Comparison of ENCODE assay signal across 21 cellular contexts in genomic region chr3:109187390-109187789, GRCh38. TPM values are rescaled to one million over a fixed set of nuclear protein-coding genes. Genes with fewer than 3 reads are reported as not detected.
A peak's percentile ranks its signal among the peaks of the same experiment; 100 is the strongest.
DNase-seq lines count a peak whose midpoint lies in the region; ATAC-seq and TF ChIP-seq lines count a peak whose summit lies in the region.
"Had no signal": no experiment of that assay in that cellular context is flagged by ENCODE, and none has a peak within 500 bp of the region (broad histone marks: within the 10 kb centered on the region; RNA-seq: fewer than 3 reads in every experiment).

No MANE protein-coding gene starts in this region.

- CTCF ChIA-PET in WTC11 (lab: Charles Lee): interaction anchor here (1.0 kb wide), 1 partner anchor 37 kb away, joined by 5 read pairs; no protein-coding TSS in a partner anchor

- H3K4me3 Mint-ChIP-seq in WTC11: no peak overlapping the region
- H3K4me3 Mint-ChIP-seq: CD8-positive, alpha-beta memory T cell had no signal

- H3K27ac Mint-ChIP-seq in WTC11: no peak overlapping the region

- POLR2A ChIA-PET in WTC11 (lab: Charles Lee): no interaction called here

- H3K27me3 Mint-ChIP-seq in WTC11 (ENCODE audit: low read depth): no peaks in the 10 kb centered on the region; the same call in 1 of the 2 replicates

- peaks cover 34% of the 10 kb centered on the region for H3K4me1 Mint-ChIP-seq in WTC11
- H3K4me1 Mint-ChIP-seq: CD8-positive, alpha-beta memory T cell had no signal

- H3K36me3 Mint-ChIP-seq in WTC11: peaks cover 3% of the 10 kb centered on the region; the same call in 1 of the 2 replicates

- H3K9me3 Mint-ChIP-seq in WTC11: peaks cover 4% of the 10 kb centered on the region; the same call in 1 of the 2 replicates
- H3K9me3 Mint-ChIP-seq: CD8-positive, alpha-beta memory T cell had no signal

- ATAC-seq in WTC11 (peak; percentile 93), GM21825 (IDR thresholded peaks at IDR 0.05; ENCODE audit: unreplicated experiment) (no peak), GM18861 (IDR thresholded peaks at IDR 0.05; ENCODE audit: unreplicated experiment) (no peak)
- ATAC-seq: HepG2, K562 had no signal

- no peak for TF ChIP-seq CTCF in WTC11 (IDR thresholded peaks at IDR 0.05)

- DNase-seq in NCI-H748 (lab: John Stamatoyannopoulos, UW; ENCODE audit: unreplicated experiment): peak; percentile 22
- DNase-seq in NCI-H748 treated with DMSO at 0.1 percent for 48 hours (lab: John Stamatoyannopoulos, UW): no peak
- peak; percentile 42 for DNase-seq in WTC11 (ENCODE audit: low spot score)
- DNase-seq in iPS DF 19.7 (ENCODE audit: low read depth, low spot score): peak; percentile 59
- no peak for DNase-seq in activated naive CD4-positive, alpha-beta T cell treated with Interleukin-2 at 50 U/mL for 16 hours
- DNase-seq: Calu3; CD8-positive, alpha-beta memory T cell; DMS153; GDM1; NCI-H1092; NCI-H1694 treated with DMSO at 0.1 percent for 48 hours; NCI-H2081 treated with DMSO at 0.1 percent for 48 hours; NCI-H446 treated with DMSO at 0.1 percent for 48 hours; NCI-H526 treated with DMSO at 0.1 percent for 48 hours; NK-92 treated with Interleukin-12 subunit alpha and Interleukin-12 subunit beta, amount 100 ng/mL, for 24 hours; SIG-M5; SK-N-SH had no signal

TF ChIP-seq in WTC11, 78 proteins besides CTCF, POLR2A, EP300 and RAD21:
- TF ChIP-seq MXD4 (CRISPR knock-in tag; IDR thresholded peaks at IDR 0.05; ENCODE audit: borderline replicate concordance): 0 out of 2 replicates have a peak, but pooled peaks have one; percentile 52
- TF ChIP-seq, protein P1, sequence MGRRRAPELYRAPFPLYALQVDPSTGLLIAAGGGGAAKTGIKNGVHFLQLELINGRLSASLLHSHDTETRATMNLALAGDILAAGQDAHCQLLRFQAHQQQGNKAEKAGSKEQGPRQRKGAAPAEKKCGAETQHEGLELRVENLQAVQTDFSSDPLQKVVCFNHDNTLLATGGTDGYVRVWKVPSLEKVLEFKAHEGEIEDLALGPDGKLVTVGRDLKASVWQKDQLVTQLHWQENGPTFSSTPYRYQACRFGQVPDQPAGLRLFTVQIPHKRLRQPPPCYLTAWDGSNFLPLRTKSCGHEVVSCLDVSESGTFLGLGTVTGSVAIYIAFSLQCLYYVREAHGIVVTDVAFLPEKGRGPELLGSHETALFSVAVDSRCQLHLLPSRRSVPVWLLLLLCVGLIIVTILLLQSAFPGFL (CRISPR knock-in tag; IDR thresholded peaks at IDR 0.05; ENCODE audit: borderline replicate concordance): no peak
- TF ChIP-seq, protein P2, sequence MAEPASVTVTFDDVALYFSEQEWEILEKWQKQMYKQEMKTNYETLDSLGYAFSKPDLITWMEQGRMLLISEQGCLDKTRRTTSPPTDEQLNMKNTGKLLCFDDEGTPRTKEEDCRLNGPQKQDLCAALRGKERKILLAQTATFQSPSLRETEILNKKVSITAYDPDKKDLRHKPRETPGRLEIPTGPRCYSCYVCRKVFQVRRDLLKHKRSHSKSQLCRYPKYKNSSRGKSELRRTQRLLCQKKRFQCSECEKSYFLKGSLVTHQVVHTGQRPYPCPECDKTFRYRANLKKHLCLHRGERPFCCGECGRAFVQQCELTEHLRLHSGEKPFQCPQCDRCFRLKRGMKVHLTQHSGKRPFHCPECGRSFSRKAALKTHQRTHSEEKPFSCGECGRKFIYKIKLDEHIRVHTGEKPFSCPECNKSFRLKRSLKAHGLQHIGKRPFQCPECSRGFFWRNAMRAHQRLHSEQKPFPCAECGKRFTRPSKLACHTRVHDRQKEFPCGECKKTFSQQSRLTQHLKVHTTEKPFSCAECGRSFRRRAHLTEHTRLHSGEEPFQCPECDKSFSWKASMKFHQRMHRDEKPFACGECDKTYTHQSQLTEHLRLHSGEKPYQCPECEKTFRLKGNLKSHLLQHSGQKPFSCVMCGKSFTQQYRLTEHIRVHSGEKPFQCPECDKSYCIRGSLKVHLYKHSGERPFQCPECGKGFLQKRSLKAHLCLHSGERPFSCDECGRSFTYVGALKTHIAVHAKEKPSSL (CRISPR knock-in tag; conservative IDR thresholded peaks at IDR 0.05): 0 out of 2 replicates have a peak, but pooled peaks have one; percentile 45
- TF ChIP-seq, protein P3, sequence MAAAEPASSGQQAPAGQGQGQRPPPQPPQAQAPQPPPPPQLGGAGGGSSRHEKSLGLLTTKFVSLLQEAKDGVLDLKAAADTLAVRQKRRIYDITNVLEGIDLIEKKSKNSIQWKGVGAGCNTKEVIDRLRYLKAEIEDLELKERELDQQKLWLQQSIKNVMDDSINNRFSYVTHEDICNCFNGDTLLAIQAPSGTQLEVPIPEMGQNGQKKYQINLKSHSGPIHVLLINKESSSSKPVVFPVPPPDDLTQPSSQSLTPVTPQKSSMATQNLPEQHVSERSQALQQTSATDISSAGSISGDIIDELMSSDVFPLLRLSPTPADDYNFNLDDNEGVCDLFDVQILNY (CRISPR knock-in tag; IDR thresholded peaks at IDR 0.05): no peak
- no peak for TF ChIP-seq NFATC4 (CRISPR knock-in tag; IDR thresholded peaks at IDR 0.05)
- TF ChIP-seq KAT7 (CRISPR knock-in tag; IDR thresholded peaks at IDR 0.05; ENCODE audit: borderline replicate concordance): no peak
- peak; percentile 94 for TF ChIP-seq ZNF423 (CRISPR knock-in tag; IDR thresholded peaks at IDR 0.05)
- TF ChIP-seq EMX1 (CRISPR knock-in tag; IDR thresholded peaks at IDR 0.05): 0 out of 2 replicates have a peak, but pooled peaks have one; percentile 50
- TF ChIP-seq TEAD1 (CRISPR knock-in tag; IDR thresholded peaks at IDR 0.05): peak; percentile 73; the same call in 1 of the 2 replicates
- 0 out of 2 replicates have a peak, but pooled peaks have one; percentile 63 for TF ChIP-seq PRRX2 (CRISPR knock-in tag; IDR thresholded peaks at IDR 0.05)
- peak; percentile 87; the same call in 1 of the 2 replicates for TF ChIP-seq ZSCAN18 (CRISPR knock-in tag; IDR thresholded peaks at IDR 0.05)
- TF ChIP-seq ATF1 (CRISPR knock-in tag; IDR thresholded peaks at IDR 0.05): no peak

RNA-seq across cellular contexts. Expression of gene C3orf85, which starts 50.9 kb away (rescaled TPM):
- total RNA-seq in WTC11 (2021): not detected in 3 replicates
- total RNA-seq: Calu3; CD8-positive, alpha-beta memory T cell; HepG2; K562 had no signal

Comparison
In these comparisons a context has a peak if more than half of its experiments do, and no peak if none do; other contexts are left out.
1. DNase-seq: peak in NCI-H748 (single experiment), WTC11 (single experiment) and iPS DF 19.7 (single experiment); none in NCI-H748 treated with DMSO at 0.1 percent for 48 hours (single experiment) and activated naive CD4-positive, alpha-beta T cell treated with Interleukin-2 at 50 U/mL for 16 hours (single experiment).